In the genomic region with DNA sequence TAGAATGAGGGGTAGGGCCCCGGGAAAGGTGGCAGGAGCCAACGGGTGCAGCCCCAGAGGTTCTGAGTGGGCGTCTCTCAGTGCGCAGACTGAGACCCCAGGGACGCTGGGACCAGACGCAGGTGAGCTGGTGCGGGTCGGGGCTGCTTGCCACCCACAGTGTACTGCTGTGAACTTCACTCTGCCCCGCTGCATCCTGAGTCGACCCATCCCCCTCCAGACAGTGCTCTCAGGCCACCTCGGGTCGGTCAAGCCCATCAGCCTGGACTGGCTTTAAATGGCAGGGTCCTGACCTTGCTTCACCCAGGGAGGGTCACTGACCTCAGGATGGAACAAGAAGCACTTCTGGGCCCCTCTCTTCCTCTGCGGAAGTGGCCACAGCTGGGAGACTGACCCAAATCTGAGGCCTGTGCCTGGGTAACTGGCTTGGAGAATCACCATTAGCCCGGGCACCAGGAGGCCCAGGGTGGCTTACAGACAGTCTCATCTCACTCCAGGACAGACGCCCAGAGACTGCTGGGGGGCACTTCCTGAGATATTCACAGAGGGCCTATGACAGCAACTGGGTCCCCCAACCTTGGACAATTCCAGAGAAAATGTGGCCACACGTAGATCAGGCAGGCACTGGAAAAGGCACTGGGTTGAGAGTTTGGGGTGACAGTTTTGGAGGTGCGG, we compare ENCODE assay signal across 1 cellular context.
A peak's percentile ranks its signal among the peaks of the same experiment; 100 is the strongest.
TF ChIP-seq lines count a peak whose summit lies in the region.

No MANE protein-coding gene starts in this region.

TF ChIP-seq in HepG2, 621 proteins besides CTCF, POLR2A, EP300 and RAD21 (continued from another document and continues in another):
- TF ChIP-seq, protein P1, sequence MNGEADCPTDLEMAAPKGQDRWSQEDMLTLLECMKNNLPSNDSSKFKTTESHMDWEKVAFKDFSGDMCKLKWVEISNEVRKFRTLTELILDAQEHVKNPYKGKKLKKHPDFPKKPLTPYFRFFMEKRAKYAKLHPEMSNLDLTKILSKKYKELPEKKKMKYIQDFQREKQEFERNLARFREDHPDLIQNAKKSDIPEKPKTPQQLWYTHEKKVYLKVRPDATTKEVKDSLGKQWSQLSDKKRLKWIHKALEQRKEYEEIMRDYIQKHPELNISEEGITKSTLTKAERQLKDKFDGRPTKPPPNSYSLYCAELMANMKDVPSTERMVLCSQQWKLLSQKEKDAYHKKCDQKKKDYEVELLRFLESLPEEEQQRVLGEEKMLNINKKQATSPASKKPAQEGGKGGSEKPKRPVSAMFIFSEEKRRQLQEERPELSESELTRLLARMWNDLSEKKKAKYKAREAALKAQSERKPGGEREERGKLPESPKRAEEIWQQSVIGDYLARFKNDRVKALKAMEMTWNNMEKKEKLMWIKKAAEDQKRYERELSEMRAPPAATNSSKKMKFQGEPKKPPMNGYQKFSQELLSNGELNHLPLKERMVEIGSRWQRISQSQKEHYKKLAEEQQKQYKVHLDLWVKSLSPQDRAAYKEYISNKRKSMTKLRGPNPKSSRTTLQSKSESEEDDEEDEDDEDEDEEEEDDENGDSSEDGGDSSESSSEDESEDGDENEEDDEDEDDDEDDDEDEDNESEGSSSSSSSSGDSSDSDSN (CRISPR knock-in tag; IDR thresholded peaks at IDR 0.05) = peak; percentile 59
- TF ChIP-seq ZNF292 (CRISPR knock-in tag; IDR thresholded peaks at IDR 0.05; ENCODE audit: borderline replicate concordance, low read depth) (peak; percentile 82; the same call in 1 of the 2 replicates), ETV5 (CRISPR knock-in tag; IDR thresholded peaks at IDR 0.05; ENCODE audit: borderline replicate concordance) (peak; percentile 56; the same call in 1 of the 2 replicates), RFX3 (CRISPR knock-in tag; IDR thresholded peaks at IDR 0.05) (no peak), KMT2A (CRISPR knock-in tag; IDR thresholded peaks at IDR 0.05) (0 out of 2 replicates have a peak, but pooled peaks have one; percentile 31), KDM2A (CRISPR knock-in tag; IDR thresholded peaks at IDR 0.05; ENCODE audit: borderline replicate concordance, low read depth) (peak; percentile 36; the same call in 1 of the 2 replicates), THAP11 (CRISPR knock-in tag; IDR thresholded peaks at IDR 0.05) (no peak), ZNF598 (CRISPR knock-in tag; IDR thresholded peaks at IDR 0.05; ENCODE audit: borderline replicate concordance) (peak; percentile 64; the same call in 1 of the 2 replicates), ZNF605 (CRISPR knock-in tag; IDR thresholded peaks at IDR 0.05) (peak; percentile 41; the same call in 1 of the 2 replicates), MTA1 (CRISPR knock-in tag; IDR thresholded peaks at IDR 0.05; ENCODE audit: borderline replicate concordance) (peak; percentile 84; the same call in 1 of the 2 replicates), ZFX (CRISPR knock-in tag; IDR thresholded peaks at IDR 0.05; ENCODE audit: low read depth) (peak; percentile 39; the same call in 1 of the 2 replicates), NR1H2 (CRISPR knock-in tag; IDR thresholded peaks at IDR 0.05; ENCODE audit: borderline replicate concordance, low read depth) (0 out of 2 replicates have a peak, but pooled peaks have one; percentile 54), ZSCAN29 (CRISPR knock-in tag; conservative IDR thresholded peaks at IDR 0.05) (no peak), PHF21A (CRISPR knock-in tag; IDR thresholded peaks at IDR 0.05) (peak; percentile 57), RXRB (CRISPR knock-in tag; IDR thresholded peaks at IDR 0.05; ENCODE audit: borderline replicate concordance) (peak; percentile 94)
- TF ChIP-seq, protein P2, sequence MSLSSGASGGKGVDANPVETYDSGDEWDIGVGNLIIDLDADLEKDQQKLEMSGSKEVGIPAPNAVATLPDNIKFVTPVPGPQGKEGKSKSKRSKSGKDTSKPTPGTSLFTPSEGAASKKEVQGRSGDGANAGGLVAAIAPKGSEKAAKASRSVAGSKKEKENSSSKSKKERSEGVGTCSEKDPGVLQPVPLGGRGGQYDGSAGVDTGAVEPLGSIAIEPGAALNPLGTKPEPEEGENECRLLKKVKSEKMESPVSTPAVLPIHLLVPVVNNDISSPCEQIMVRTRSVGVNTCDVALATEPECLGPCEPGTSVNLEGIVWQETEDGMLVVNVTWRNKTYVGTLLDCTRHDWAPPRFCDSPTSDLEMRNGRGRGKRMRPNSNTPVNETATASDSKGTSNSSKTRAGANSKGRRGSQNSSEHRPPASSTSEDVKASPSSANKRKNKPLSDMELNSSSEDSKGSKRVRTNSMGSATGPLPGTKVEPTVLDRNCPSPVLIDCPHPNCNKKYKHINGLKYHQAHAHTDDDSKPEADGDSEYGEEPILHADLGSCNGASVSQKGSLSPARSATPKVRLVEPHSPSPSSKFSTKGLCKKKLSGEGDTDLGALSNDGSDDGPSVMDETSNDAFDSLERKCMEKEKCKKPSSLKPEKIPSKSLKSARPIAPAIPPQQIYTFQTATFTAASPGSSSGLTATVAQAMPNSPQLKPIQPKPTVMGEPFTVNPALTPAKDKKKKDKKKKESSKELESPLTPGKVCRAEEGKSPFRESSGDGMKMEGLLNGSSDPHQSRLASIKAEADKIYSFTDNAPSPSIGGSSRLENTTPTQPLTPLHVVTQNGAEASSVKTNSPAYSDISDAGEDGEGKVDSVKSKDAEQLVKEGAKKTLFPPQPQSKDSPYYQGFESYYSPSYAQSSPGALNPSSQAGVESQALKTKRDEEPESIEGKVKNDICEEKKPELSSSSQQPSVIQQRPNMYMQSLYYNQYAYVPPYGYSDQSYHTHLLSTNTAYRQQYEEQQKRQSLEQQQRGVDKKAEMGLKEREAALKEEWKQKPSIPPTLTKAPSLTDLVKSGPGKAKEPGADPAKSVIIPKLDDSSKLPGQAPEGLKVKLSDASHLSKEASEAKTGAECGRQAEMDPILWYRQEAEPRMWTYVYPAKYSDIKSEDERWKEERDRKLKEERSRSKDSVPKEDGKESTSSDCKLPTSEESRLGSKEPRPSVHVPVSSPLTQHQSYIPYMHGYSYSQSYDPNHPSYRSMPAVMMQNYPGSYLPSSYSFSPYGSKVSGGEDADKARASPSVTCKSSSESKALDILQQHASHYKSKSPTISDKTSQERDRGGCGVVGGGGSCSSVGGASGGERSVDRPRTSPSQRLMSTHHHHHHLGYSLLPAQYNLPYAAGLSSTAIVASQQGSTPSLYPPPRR (CRISPR knock-in tag; IDR thresholded peaks at IDR 0.05; ENCODE audit: borderline replicate concordance) = 0 out of 2 replicates have a peak, but pooled peaks have one; percentile 12
- TF ChIP-seq, protein P3, sequence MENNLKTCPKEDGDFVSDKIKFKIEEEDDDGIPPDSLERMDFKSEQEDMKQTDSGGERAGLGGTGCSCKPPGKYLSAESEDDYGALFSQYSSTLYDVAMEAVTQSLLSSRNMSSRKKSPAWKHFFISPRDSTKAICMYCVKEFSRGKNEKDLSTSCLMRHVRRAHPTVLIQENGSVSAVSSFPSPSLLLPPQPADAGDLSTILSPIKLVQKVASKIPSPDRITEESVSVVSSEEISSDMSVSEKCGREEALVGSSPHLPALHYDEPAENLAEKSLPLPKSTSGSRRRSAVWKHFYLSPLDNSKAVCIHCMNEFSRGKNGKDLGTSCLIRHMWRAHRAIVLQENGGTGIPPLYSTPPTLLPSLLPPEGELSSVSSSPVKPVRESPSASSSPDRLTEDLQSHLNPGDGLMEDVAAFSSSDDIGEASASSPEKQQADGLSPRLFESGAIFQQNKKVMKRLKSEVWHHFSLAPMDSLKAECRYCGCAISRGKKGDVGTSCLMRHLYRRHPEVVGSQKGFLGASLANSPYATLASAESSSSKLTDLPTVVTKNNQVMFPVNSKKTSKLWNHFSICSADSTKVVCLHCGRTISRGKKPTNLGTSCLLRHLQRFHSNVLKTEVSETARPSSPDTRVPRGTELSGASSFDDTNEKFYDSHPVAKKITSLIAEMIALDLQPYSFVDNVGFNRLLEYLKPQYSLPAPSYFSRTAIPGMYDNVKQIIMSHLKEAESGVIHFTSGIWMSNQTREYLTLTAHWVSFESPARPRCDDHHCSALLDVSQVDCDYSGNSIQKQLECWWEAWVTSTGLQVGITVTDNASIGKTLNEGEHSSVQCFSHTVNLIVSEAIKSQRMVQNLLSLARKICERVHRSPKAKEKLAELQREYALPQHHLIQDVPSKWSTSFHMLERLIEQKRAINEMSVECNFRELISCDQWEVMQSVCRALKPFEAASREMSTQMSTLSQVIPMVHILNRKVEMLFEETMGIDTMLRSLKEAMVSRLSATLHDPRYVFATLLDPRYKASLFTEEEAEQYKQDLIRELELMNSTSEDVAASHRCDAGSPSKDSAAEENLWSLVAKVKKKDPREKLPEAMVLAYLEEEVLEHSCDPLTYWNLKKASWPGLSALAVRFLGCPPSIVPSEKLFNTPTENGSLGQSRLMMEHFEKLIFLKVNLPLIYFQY (CRISPR knock-in tag; IDR thresholded peaks at IDR 0.05; ENCODE audit: borderline replicate concordance) = peak; percentile 54; the same call in 1 of the 2 replicates
- TF ChIP-seq, protein P4, sequence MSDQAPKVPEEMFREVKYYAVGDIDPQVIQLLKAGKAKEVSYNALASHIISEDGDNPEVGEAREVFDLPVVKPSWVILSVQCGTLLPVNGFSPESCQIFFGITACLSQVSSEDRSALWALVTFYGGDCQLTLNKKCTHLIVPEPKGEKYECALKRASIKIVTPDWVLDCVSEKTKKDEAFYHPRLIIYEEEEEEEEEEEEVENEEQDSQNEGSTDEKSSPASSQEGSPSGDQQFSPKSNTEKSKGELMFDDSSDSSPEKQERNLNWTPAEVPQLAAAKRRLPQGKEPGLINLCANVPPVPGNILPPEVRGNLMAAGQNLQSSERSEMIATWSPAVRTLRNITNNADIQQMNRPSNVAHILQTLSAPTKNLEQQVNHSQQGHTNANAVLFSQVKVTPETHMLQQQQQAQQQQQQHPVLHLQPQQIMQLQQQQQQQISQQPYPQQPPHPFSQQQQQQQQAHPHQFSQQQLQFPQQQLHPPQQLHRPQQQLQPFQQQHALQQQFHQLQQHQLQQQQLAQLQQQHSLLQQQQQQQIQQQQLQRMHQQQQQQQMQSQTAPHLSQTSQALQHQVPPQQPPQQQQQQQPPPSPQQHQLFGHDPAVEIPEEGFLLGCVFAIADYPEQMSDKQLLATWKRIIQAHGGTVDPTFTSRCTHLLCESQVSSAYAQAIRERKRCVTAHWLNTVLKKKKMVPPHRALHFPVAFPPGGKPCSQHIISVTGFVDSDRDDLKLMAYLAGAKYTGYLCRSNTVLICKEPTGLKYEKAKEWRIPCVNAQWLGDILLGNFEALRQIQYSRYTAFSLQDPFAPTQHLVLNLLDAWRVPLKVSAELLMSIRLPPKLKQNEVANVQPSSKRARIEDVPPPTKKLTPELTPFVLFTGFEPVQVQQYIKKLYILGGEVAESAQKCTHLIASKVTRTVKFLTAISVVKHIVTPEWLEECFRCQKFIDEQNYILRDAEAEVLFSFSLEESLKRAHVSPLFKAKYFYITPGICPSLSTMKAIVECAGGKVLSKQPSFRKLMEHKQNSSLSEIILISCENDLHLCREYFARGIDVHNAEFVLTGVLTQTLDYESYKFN (CRISPR knock-in tag; conservative IDR thresholded peaks at IDR 0.05) = peak; percentile 71
- TF ChIP-seq, protein P5, sequence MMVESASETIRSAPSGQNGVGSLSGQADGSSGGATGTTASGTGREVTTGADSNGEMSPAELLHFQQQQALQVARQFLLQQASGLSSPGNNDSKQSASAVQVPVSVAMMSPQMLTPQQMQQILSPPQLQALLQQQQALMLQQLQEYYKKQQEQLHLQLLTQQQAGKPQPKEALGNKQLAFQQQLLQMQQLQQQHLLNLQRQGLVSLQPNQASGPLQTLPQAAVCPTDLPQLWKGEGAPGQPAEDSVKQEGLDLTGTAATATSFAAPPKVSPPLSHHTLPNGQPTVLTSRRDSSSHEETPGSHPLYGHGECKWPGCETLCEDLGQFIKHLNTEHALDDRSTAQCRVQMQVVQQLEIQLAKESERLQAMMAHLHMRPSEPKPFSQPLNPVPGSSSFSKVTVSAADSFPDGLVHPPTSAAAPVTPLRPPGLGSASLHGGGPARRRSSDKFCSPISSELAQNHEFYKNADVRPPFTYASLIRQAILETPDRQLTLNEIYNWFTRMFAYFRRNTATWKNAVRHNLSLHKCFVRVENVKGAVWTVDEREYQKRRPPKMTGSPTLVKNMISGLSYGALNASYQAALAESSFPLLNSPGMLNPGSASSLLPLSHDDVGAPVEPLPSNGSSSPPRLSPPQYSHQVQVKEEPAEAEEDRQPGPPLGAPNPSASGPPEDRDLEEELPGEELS (CRISPR knock-in tag; IDR thresholded peaks at IDR 0.05) = peak; percentile 28; the same call in 1 of the 2 replicates
- TF ChIP-seq, protein P6, sequence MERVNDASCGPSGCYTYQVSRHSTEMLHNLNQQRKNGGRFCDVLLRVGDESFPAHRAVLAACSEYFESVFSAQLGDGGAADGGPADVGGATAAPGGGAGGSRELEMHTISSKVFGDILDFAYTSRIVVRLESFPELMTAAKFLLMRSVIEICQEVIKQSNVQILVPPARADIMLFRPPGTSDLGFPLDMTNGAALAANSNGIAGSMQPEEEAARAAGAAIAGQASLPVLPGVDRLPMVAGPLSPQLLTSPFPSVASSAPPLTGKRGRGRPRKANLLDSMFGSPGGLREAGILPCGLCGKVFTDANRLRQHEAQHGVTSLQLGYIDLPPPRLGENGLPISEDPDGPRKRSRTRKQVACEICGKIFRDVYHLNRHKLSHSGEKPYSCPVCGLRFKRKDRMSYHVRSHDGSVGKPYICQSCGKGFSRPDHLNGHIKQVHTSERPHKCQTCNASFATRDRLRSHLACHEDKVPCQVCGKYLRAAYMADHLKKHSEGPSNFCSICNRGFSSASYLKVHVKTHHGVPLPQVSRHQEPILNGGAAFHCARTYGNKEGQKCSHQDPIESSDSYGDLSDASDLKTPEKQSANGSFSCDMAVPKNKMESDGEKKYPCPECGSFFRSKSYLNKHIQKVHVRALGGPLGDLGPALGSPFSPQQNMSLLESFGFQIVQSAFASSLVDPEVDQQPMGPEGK (CRISPR knock-in tag; IDR thresholded peaks at IDR 0.05) = peak; percentile 56; the same call in 1 of the 2 replicates
- TF ChIP-seq, protein P7, sequence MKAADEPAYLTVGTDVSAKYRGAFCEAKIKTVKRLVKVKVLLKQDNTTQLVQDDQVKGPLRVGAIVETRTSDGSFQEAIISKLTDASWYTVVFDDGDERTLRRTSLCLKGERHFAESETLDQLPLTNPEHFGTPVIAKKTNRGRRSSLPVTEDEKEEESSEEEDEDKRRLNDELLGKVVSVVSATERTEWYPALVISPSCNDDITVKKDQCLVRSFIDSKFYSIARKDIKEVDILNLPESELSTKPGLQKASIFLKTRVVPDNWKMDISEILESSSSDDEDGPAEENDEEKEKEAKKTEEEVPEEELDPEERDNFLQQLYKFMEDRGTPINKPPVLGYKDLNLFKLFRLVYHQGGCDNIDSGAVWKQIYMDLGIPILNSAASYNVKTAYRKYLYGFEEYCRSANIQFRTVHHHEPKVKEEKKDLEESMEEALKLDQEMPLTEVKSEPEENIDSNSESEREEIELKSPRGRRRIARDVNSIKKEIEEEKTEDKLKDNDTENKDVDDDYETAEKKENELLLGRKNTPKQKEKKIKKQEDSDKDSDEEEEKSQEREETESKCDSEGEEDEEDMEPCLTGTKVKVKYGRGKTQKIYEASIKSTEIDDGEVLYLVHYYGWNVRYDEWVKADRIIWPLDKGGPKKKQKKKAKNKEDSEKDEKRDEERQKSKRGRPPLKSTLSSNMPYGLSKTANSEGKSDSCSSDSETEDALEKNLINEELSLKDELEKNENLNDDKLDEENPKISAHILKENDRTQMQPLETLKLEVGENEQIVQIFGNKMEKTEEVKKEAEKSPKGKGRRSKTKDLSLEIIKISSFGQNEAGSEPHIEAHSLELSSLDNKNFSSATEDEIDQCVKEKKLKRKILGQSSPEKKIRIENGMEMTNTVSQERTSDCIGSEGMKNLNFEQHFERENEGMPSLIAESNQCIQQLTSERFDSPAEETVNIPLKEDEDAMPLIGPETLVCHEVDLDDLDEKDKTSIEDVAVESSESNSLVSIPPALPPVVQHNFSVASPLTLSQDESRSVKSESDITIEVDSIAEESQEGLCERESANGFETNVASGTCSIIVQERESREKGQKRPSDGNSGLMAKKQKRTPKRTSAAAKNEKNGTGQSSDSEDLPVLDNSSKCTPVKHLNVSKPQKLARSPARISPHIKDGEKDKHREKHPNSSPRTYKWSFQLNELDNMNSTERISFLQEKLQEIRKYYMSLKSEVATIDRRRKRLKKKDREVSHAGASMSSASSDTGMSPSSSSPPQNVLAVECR (CRISPR knock-in tag; IDR thresholded peaks at IDR 0.05; ENCODE audit: borderline replicate concordance) = peak; percentile 27; the same call in 1 of the 2 replicates
